23 cellular contexts compared by ENCODE assay signal in the genomic region with DNA sequence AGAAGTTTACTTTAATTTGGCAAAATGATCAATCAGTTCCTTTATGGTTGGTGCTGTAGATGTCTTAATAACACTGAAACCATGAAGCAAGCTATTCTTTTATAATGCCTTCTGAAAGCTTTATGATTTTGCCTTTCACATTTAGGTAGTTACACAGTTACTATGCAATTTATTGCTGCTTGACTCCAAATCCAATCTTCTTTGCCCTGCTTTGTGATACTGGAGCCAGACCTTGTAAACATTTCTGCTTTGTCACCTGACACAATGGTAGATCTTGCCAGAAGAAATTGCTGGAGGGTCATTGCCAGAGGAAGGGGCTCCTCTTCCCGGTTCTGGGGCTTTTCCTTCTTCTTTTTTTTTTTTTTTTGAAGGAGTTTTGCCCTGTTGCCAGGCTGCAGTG. TPM values are rescaled to one million over a fixed set of nuclear protein-coding genes. Genes with fewer than 3 reads are reported as not detected.
"Had no signal": no experiment of that assay in that cellular context is flagged by ENCODE, and none has a peak within 500 bp of the region (broad histone marks: within the 10 kb centered on the region; RNA-seq: fewer than 3 reads in every experiment).

No MANE protein-coding gene starts in this region.

- H3K36me3 ChIP-seq: SJSA1 had no signal

- H3K27ac ChIP-seq: HL-60, KMS-11, SJSA1, SK-N-MC had no signal

- H3K4me1 ChIP-seq: SJSA1 had no signal

- FAIRE-seq: HTR-8/SVneo, K562 had no signal

- H3K4me2 ChIP-seq: KMS-11 had no signal

- H3K9ac ChIP-seq: KMS-11 had no signal

- H3K27me3 Mint-ChIP-seq: IgD-negative memory B cell had no signal

- DNase-seq: Kasumi-1, MM.1S, NCI-H1092 treated with DMSO at 0.1 percent for 48 hours, NCI-H1436, NCI-H187 treated with DMSO at 0.1 percent for 48 hours, NCI-H2029 treated with DMSO at 0.1 percent for 48 hours, NCI-H2171 treated with DMSO at 0.1 percent for 48 hours, NCI-H226, NCI-H446, NCI-H510A, NCI-H524 treated with DMSO at 0.1 percent for 48 hours, NCI-H69, NCI-H774, Right ventricle myocardium superior, RPMI8226, SIG-M5 had no signal

- H3K9me3 Mint-ChIP-seq: IgD-negative memory B cell had no signal

- H3K4me3 ChIP-seq: K562, SJSA1, SK-N-MC had no signal

- H3K9me3 ChIP-seq: SJSA1 had no signal

- H3K4me3 Mint-ChIP-seq: IgD-negative memory B cell had no signal

- H3K27me3 ChIP-seq: SJSA1 had no signal

RNA-seq across cellular contexts. Expression of a gene that starts 40.5 kb away (rescaled TPM):
- total RNA-seq: K562, Right ventricle myocardium superior, SJSA1 had no signal
- polyA plus RNA-seq: IgD-negative memory B cell had no signal
